Comparison of ENCODE assay signal across 20 cellular contexts in genomic region chr4:163610642-163611041, GRCh38.
DNase-seq lines count a peak whose midpoint lies in the region; ATAC-seq and TF ChIP-seq lines count a peak whose summit lies in the region.
"Had no signal": no experiment of that assay in that cellular context is flagged by ENCODE, and none has a peak within 500 bp of the region (broad histone marks: within the 10 kb centered on the region; RNA-seq: fewer than 3 reads in every experiment).

No MANE protein-coding gene starts in this region.

- H3K9me3 ChIP-seq in esophagus muscularis mucosa: no peaks in the 10 kb centered on the region
- H3K9me3 ChIP-seq: SJSA1 had no signal

- no peaks in the 10 kb centered on the region for H3K36me3 ChIP-seq in esophagus muscularis mucosa
- H3K36me3 ChIP-seq: SJSA1 had no signal

- DNase-seq in NCI-H82 (lab: John Stamatoyannopoulos, UW): peak; percentile 18
- no peak for DNase-seq in NCI-H82 treated with DMSO at 0.1 percent for 48 hours (lab: John Stamatoyannopoulos, UW; ENCODE audit: unreplicated experiment)
- DNase-seq in MV-4-11 (lab: John Stamatoyannopoulos, UW): peak; percentile 36
- no peak for DNase-seq in esophagus muscularis mucosa (ENCODE audit: extremely low spot score)
- no peak for DNase-seq in sciatic nerve (ENCODE audit: low spot score)
- DNase-seq in superior temporal gyrus (ENCODE audit: extremely low spot score): no peak
- DNase-seq: activated CD4-positive, alpha-beta T cell treated with anti-CD3 and anti-CD28 coated beads for 36 hours; activated gamma-delta T cell; CD4-positive, CD25-positive, alpha-beta regulatory T cell; central memory CD4-positive, alpha-beta T cell; DMS53; kidney; NCI-H146; NCI-H2227 treated with DMSO at 0.1 percent for 48 hours; NK-92 treated with Interleukin-12 subunit alpha and Interleukin-12 subunit beta, amount 100 ng/mL, for 24 hours had no signal

- no peak overlapping the region for H3K27ac ChIP-seq in esophagus muscularis mucosa (replicated peaks in 1 of 4)
- H3K27ac ChIP-seq: 22Rv1, hepatocyte, SJSA1 had no signal

- TF ChIP-seq POLR2A in esophagus muscularis mucosa (IDR thresholded peaks at IDR 0.05; ENCODE audit: low read depth): no peak

- H3K4me3 ChIP-seq in esophagus muscularis mucosa: peak overlapping the region in 3 of 4 donors; percentile 4 to 43 (median 17)
- H3K4me3 ChIP-seq: hepatocyte, SJSA1 had no signal

- ATAC-seq in sciatic nerve (peak; percentile 51), HG02678 (IDR thresholded peaks at IDR 0.05; ENCODE audit: unreplicated experiment) (no peak), GM18858 (IDR thresholded peaks at IDR 0.05; ENCODE audit: unreplicated experiment) (no peak)
- ATAC-seq: activated CD4-positive, alpha-beta T cell treated with anti-CD3 and anti-CD28 coated beads for 36 hours had no signal

- no peak for TF ChIP-seq EP300 in esophagus muscularis mucosa (IDR thresholded peaks at IDR 0.05)

- no peaks in the 10 kb centered on the region for H3K4me1 ChIP-seq in esophagus muscularis mucosa
- H3K4me1 ChIP-seq: SJSA1 had no signal

- intact Hi-C loops in esophagus muscularis mucosa (cut with DNase I): no loop called here
- intact Hi-C loops in sciatic nerve (cut with DNase I): no loop called here

- 58% methylated on average over 4 of the region's 4 CpGs for WGBS in esophagus muscularis mucosa

- no peak for TF ChIP-seq CTCF in esophagus muscularis mucosa (IDR thresholded peaks at IDR 0.05)

- H3K27me3 ChIP-seq in esophagus muscularis mucosa: no peaks in the 10 kb centered on the region
- H3K27me3 ChIP-seq: hepatocyte, SJSA1 had no signal

Comparison
In these comparisons a context has a peak if more than half of its experiments do, and no peak if none do; other contexts are left out.
1. DNase-seq: peak in NCI-H82 (single experiment) and MV-4-11 (single experiment); none in NCI-H82 treated with DMSO at 0.1 percent for 48 hours (single experiment), esophagus muscularis mucosa (single experiment), sciatic nerve (single experiment) and superior temporal gyrus (single experiment).